ENCODE assay signal across 17 cellular contexts in genomic region chr2:173851256-173851655, GRCh38.
DNase-seq lines count a peak whose midpoint lies in the region; ATAC-seq and TF ChIP-seq lines count a peak whose summit lies in the region.
"Had no signal": no experiment of that assay in that cellular context is flagged by ENCODE, and none has a peak within 500 bp of the region (broad histone marks: within the 10 kb centered on the region; RNA-seq: fewer than 3 reads in every experiment).

No MANE protein-coding gene starts in this region.

- H3K9me2 ChIP-seq in Karpas-422 (replicated peaks; ENCODE audit: insufficient read depth, low read length): no peaks in the 10 kb centered on the region

- peak overlapping the region; percentile 32 for H3K4me2 ChIP-seq in osteoblast (ENCODE audit: insufficient read depth, low read length)
- no peak overlapping the region for H3K4me2 ChIP-seq in Karpas-422 (ENCODE audit: low read depth, low read length, poor library complexity, severe bottlenecking)

- H3K9ac ChIP-seq in Karpas-422 (ENCODE audit: low read length): no peak overlapping the region

- H3K27me3 Mint-ChIP-seq in activated CD4-positive, alpha-beta T cell treated with anti-CD3 and anti-CD28 coated beads for 36 hours: peaks cover 8% of the 10 kb centered on the region
- H3K27me3 Mint-ChIP-seq: type B pancreatic cell had no signal

- intact Hi-C loops in activated CD4-positive, alpha-beta T cell treated with anti-CD3 and anti-CD28 coated beads for 36 hours (cut with DNase I, micrococcal nuclease): no loop called here

- H3K27me3 ChIP-seq in osteoblast (ENCODE audit: insufficient read depth, low read length) (peaks cover 19% of the 10 kb centered on the region), Karpas-422 (ENCODE audit: low read length) (no peaks in the 10 kb centered on the region)

- no peaks in the 10 kb centered on the region for H3K36me3 Mint-ChIP-seq in activated CD4-positive, alpha-beta T cell treated with anti-CD3 and anti-CD28 coated beads for 36 hours (ENCODE audit: low read depth)
- H3K36me3 Mint-ChIP-seq: activated CD4-positive, alpha-beta memory T cell treated with anti-CD3 and anti-CD28 coated beads for 36 hours; brain; type B pancreatic cell had no signal

- H3K4me1 Mint-ChIP-seq in activated CD4-positive, alpha-beta T cell treated with anti-CD3 and anti-CD28 coated beads for 36 hours: no peaks in the 10 kb centered on the region
- H3K4me1 Mint-ChIP-seq: activated T-helper 17 cell treated with anti-CD3 and anti-CD28 coated beads, Interleukin-2, amount 50 U/mL, for 72 hours had no signal

- no peak overlapping the region for H3K4me3 ChIP-seq in coronary artery
- no peak overlapping the region for H3K4me3 ChIP-seq in osteoblast (ENCODE audit: insufficient read depth, low read length)
- H3K4me3 ChIP-seq in Karpas-422 (ENCODE audit: low read length): no peak overlapping the region

- no peak for ATAC-seq in HG03039 (IDR thresholded peaks at IDR 0.05; ENCODE audit: unreplicated experiment)
- ATAC-seq in activated CD4-positive, CD25-positive, alpha-beta regulatory T cell treated with anti-CD3 and anti-CD28 coated beads, Interleukin-2, amount 50 U/mL, for 24 hours: no peak
- ATAC-seq in activated CD4-positive, alpha-beta T cell treated with anti-CD3 and anti-CD28 coated beads for 36 hours: no peak
- ATAC-seq: activated T-helper 17 cell treated with anti-CD3 and anti-CD28 coated beads, Interleukin-2, amount 50 U/mL, for 72 hours had no signal

- DNase-seq in NCI-H446 (lab: John Stamatoyannopoulos, UW): peak; percentile 58 to 85
- peak; percentile 86 for DNase-seq in coronary artery (ENCODE audit: low spot score)
- no peak for DNase-seq in osteoblast (ENCODE audit: insufficient read length, low spot score, missing footprints)
- DNase-seq in Karpas-422: no peak
- no peak for DNase-seq in activated CD4-positive, alpha-beta T cell treated with anti-CD3 and anti-CD28 coated beads for 36 hours
- DNase-seq: activated CD4-positive, alpha-beta memory T cell treated with anti-CD3 and anti-CD28 coated beads for 36 hours; effector CD8-positive, alpha-beta T cell; mesenchymal stem cell; NCI-H2081 treated with DMSO at 0.1 percent for 48 hours; SHP77; stimulated activated CD4-positive, alpha-beta T cell treated with anti-CD3 and anti-CD28 coated beads, Interleukin-4, amount 100 ng/mL, for 1 hour had no signal

- TF ChIP-seq CTCF in C4-2B (conservative IDR thresholded peaks at IDR 0.05) (no peak; the same call in 1 of the 2 replicates), coronary artery (IDR thresholded peaks at IDR 0.05) (no peak), osteoblast (IDR thresholded peaks at IDR 0.05; ENCODE audit: extremely low read depth, low read depth, low read length) (no peak)

- peak overlapping the region; percentile 60 for H3K27ac ChIP-seq in C4-2B
- peak overlapping the region; percentile 47 to 70 for H3K27ac ChIP-seq in coronary artery
- H3K27ac ChIP-seq in osteoblast (ENCODE audit: low read depth, low read length): no peak overlapping the region
- no peak overlapping the region for H3K27ac ChIP-seq in Karpas-422 (ENCODE audit: low read length)

- peaks cover 3% of the 10 kb centered on the region for H3K9me3 Mint-ChIP-seq in activated CD4-positive, alpha-beta T cell treated with anti-CD3 and anti-CD28 coated beads for 36 hours (ENCODE audit: low read depth)
- H3K9me3 Mint-ChIP-seq: activated CD4-positive, alpha-beta memory T cell treated with anti-CD3 and anti-CD28 coated beads for 36 hours; activated T-helper 17 cell treated with anti-CD3 and anti-CD28 coated beads, Interleukin-2, amount 50 U/mL, for 72 hours; type B pancreatic cell had no signal

- H3K79me2 ChIP-seq in osteoblast (ENCODE audit: insufficient read depth, low read length) (no peaks in the 10 kb centered on the region), Karpas-422 (ENCODE audit: low read length) (no peaks in the 10 kb centered on the region)

- H2AFZ ChIP-seq in osteoblast (ENCODE audit: low read length) (peak overlapping the region; percentile 55), Karpas-422 (ENCODE audit: low read length) (no peak overlapping the region)

- no peak overlapping the region for H3K4me3 Mint-ChIP-seq in activated CD4-positive, alpha-beta T cell treated with anti-CD3 and anti-CD28 coated beads for 36 hours
- H3K4me3 Mint-ChIP-seq: activated CD4-positive, alpha-beta memory T cell treated with anti-CD3 and anti-CD28 coated beads for 36 hours; activated T-helper 17 cell treated with anti-CD3 and anti-CD28 coated beads, Interleukin-2, amount 50 U/mL, for 72 hours; brain; type B pancreatic cell had no signal

- CTCF ChIA-PET in activated CD4-positive, alpha-beta T cell treated with anti-CD3 and anti-CD28 coated beads for 36 hours (lab: Charles Lee): no interaction called here

- H3K9me3 ChIP-seq in osteoblast (ENCODE audit: low read depth, low read length) (no peaks in the 10 kb centered on the region), Karpas-422 (ENCODE audit: low read length) (no peaks in the 10 kb centered on the region)

- POLR2A ChIA-PET in activated CD4-positive, alpha-beta T cell treated with anti-CD3 and anti-CD28 coated beads for 36 hours (lab: Charles Lee): no interaction called here

- H3K4me1 ChIP-seq in osteoblast (ENCODE audit: insufficient read depth, low read length) (peaks cover 16% of the 10 kb centered on the region), Karpas-422 (ENCODE audit: low read length) (no peaks in the 10 kb centered on the region; the same call in 1 of the 2 replicates)

- no peaks in the 10 kb centered on the region for H3K36me3 ChIP-seq in osteoblast (ENCODE audit: insufficient read depth, low read length)
- no peaks in the 10 kb centered on the region for H3K36me3 ChIP-seq in Karpas-422 (ENCODE audit: insufficient read depth, low read length)

- no peaks in the 10 kb centered on the region for H4K20me1 ChIP-seq in osteoblast (ENCODE audit: insufficient read depth, low read length)
- no peaks in the 10 kb centered on the region for H4K20me1 ChIP-seq in Karpas-422 (ENCODE audit: insufficient read depth, low read depth, low read length)

- H3K27ac Mint-ChIP-seq in activated CD4-positive, alpha-beta T cell treated with anti-CD3 and anti-CD28 coated beads for 36 hours: no peak overlapping the region
- H3K27ac Mint-ChIP-seq: activated CD4-positive, alpha-beta memory T cell treated with anti-CD3 and anti-CD28 coated beads for 36 hours; activated T-helper 17 cell treated with anti-CD3 and anti-CD28 coated beads, Interleukin-2, amount 50 U/mL, for 72 hours; type B pancreatic cell had no signal

Comparison
In these comparisons a context has a peak if more than half of its experiments do, and no peak if none do; other contexts are left out.
1. H3K27ac ChIP-seq: peak in C4-2B (single experiment) and coronary artery (2 of 2); none in osteoblast (single experiment) and Karpas-422 (single experiment).
2. DNase-seq: peak in NCI-H446 (2 of 2) and coronary artery (single experiment); none in osteoblast (single experiment), Karpas-422 (single experiment) and activated CD4-positive, alpha-beta T cell treated with anti-CD3 and anti-CD28 coated beads for 36 hours (single experiment).